ENCODE assay signal across 31 cellular contexts in genomic region chr2:39443009-39443408, GRCh38.
"Had no signal": no experiment of that assay in that cellular context is flagged by ENCODE, and none has a peak within 500 bp of the region (broad histone marks: within the 10 kb centered on the region; RNA-seq: fewer than 3 reads in every experiment).

No MANE protein-coding gene starts in this region.

- H3K4me3 Mint-ChIP-seq: natural killer cell; nephron; neural progenitor cell; stimulated activated memory B cell treated with anti-CD40 and anti-IgM and Interleukin-4, amounts not matched to agents 10 μg/mL and 1 μg/mL and 100 μg/mL, for 72 hours; stimulated activated naive CD8-positive, alpha-beta T cell treated with anti-CD3 and anti-CD28 coated beads, Interleukin-15, amount 100 ng/mL, for 72 hours; type B pancreatic cell had no signal

- H3K9me3 ChIP-seq: ovary, psoas muscle, suprapubic skin, testis, tibial artery, transverse colon, upper lobe of right lung, uterus had no signal

- H3K9ac ChIP-seq: neural progenitor cell, parathyroid adenoma had no signal

- H3K4me1 Mint-ChIP-seq: stimulated activated memory B cell treated with anti-CD40 and anti-IgM and Interleukin-4, amounts not matched to agents 10 μg/mL and 1 μg/mL and 100 μg/mL, for 72 hours had no signal

- H3K27me3 Mint-ChIP-seq: progenitor cell of endocrine pancreas; stimulated activated memory B cell treated with anti-CD40 and anti-IgM and Interleukin-4, amounts not matched to agents 10 μg/mL and 1 μg/mL and 100 μg/mL, for 72 hours; stimulated activated naive CD8-positive, alpha-beta T cell treated with anti-CD3 and anti-CD28 coated beads, Interleukin-15, amount 100 ng/mL, for 72 hours; type B pancreatic cell had no signal

- DNase-seq: natural killer cell; occipital lobe; ovary; posterior cingulate gyrus; psoas muscle; right cardiac atrium; spleen; stimulated activated CD4-positive, alpha-beta T cell treated with anti-CD3 and anti-CD28 coated beads, Interleukin-12 subunit alpha, Interleukin-12 subunit beta, amount 100 ng/mL, for 4 hours; stimulated activated CD4-positive, alpha-beta T cell treated with anti-CD3 and anti-CD28 coated beads, Interleukin-1b, Interleukin-23, amount 100 ng/mL, for 48 hours; stimulated activated CD4-positive, alpha-beta T cell treated with anti-CD3 and anti-CD28 coated beads, Interleukin-4, amount 100 ng/mL, for 1 hour; stimulated activated CD4-positive, alpha-beta T cell treated with anti-CD3 and anti-CD28 coated beads, Interleukin-4, amount 100 ng/mL, for 4 hours; stimulated activated CD8-positive, alpha-beta memory T cell treated with anti-CD3 and anti-CD28 coated beads, Interleukin-4, amount 100 ng/mL, for 48 hours; stimulated activated naive CD4-positive, alpha-beta T cell; stimulated activated naive CD8-positive, alpha-beta T cell treated with anti-CD3 and anti-CD28 coated beads, Interleukin-15, amount 100 ng/mL, for 72 hours; stimulated activated naive CD8-positive, alpha-beta T cell treated with anti-CD3 and anti-CD28 coated beads, Interleukin-15, Interleukin-2, amounts not matched to agents 100 U/mL and 50 U/mL, for 24 hours; substantia nigra; testis; tibial artery; transverse colon; upper lobe of right lung; uterus had no signal

- H3K4me3 ChIP-seq: neural progenitor cell, ovary, psoas muscle, skin epidermis, smooth muscle cell, spleen, suprapubic skin, testis, tibial artery, transverse colon, upper lobe of right lung, uterus had no signal

- ATAC-seq: natural killer cell; psoas muscle; right cardiac atrium; sciatic nerve; stimulated activated memory B cell treated with anti-CD40 and anti-IgM and Interleukin-4, amounts not matched to agents 10 μg/mL and 1 μg/mL and 100 μg/mL, for 72 hours; stimulated activated naive CD8-positive, alpha-beta T cell treated with anti-CD3 and anti-CD28 coated beads, Interleukin-15, amount 100 ng/mL, for 72 hours; stimulated activated naive CD8-positive, alpha-beta T cell treated with anti-CD3 and anti-CD28 coated beads, Interleukin-15, Interleukin-2, amounts not matched to agents 100 U/mL and 50 U/mL, for 24 hours; upper lobe of right lung had no signal

- H3K4me1 ChIP-seq: parathyroid adenoma had no signal

- H3K27ac ChIP-seq: neural progenitor cell, ovary, parathyroid adenoma, psoas muscle, skin epidermis, spleen, suprapubic skin, testis, tibial artery, transverse colon, upper lobe of right lung, uterus had no signal

- H3K27me3 ChIP-seq: ovary, spleen, suprapubic skin, testis, tibial artery, transverse colon, upper lobe of right lung, uterus had no signal

- H2AFZ ChIP-seq: neural progenitor cell, parathyroid adenoma had no signal

- H3K27ac Mint-ChIP-seq: natural killer cell; nephron; neural progenitor cell; progenitor cell of endocrine pancreas; stimulated activated memory B cell treated with anti-CD40 and anti-IgM and Interleukin-4, amounts not matched to agents 10 μg/mL and 1 μg/mL and 100 μg/mL, for 72 hours; type B pancreatic cell had no signal

- H3K4me2 ChIP-seq: neural progenitor cell, smooth muscle cell had no signal

- H3K36me3 ChIP-seq: neural progenitor cell, ovary, suprapubic skin, transverse colon, upper lobe of right lung, uterus had no signal

- H3K36me3 Mint-ChIP-seq: natural killer cell had no signal
